15 cellular contexts compared by ENCODE assay signal in the genomic region with DNA sequence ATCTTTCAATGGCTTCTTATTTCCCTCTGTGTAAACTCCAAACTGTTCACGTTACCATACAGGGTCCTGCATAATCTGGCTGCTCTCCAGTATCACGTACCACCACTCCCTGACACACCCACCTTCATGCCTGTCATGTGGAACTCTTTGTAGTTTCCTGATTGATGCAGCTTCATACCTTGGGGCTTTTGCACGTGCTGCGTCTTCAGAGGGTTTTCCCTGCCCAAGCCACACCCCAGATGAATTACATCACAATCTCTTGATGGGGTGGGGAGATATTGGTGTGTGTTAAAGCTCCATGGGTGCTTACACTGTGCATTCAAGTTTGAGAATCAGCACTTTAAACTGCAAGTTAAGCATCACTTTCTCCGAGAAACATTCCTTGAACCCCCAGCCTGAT.
DNase-seq lines count a peak whose midpoint lies in the region; ATAC-seq, FAIRE-seq and TF ChIP-seq lines count a peak whose summit lies in the region.
"Had no signal": no experiment of that assay in that cellular context is flagged by ENCODE, and none has a peak within 500 bp of the region (broad histone marks: within the 10 kb centered on the region; RNA-seq: fewer than 3 reads in every experiment).

No MANE protein-coding gene starts in this region.

- peak overlapping the region; percentile 36 for H3K27ac Mint-ChIP-seq in activated naive CD8-positive, alpha-beta T cell treated with anti-CD3 and anti-CD28 coated beads, Interleukin-2, amount 10 ng/mL, durations not matched to agents 7 days and 5 days
- no peak overlapping the region for H3K27ac Mint-ChIP-seq in activated naive CD8-positive, alpha-beta T cell treated with anti-CD3 and anti-CD28 coated beads for 36 hours
- H3K27ac Mint-ChIP-seq: CD4-positive, CD25-positive, alpha-beta regulatory T cell; HFFc6 had no signal

- intact Hi-C loops in left colon (cut with DNase I, micrococcal nuclease) = no loop called here
- intact Hi-C loops in Right ventricle myocardium inferior (cut with DNase I) = loop anchor here (5.0 kb wide), 1 partner anchor 276 kb away; no protein-coding TSS in a partner anchor

- H3K27me3 Mint-ChIP-seq in activated naive CD8-positive, alpha-beta T cell treated with anti-CD3 and anti-CD28 coated beads, Interleukin-2, amount 10 ng/mL, durations not matched to agents 7 days and 5 days = no peaks in the 10 kb centered on the region
- H3K27me3 Mint-ChIP-seq in activated naive CD8-positive, alpha-beta T cell treated with anti-CD3 and anti-CD28 coated beads for 36 hours = no peaks in the 10 kb centered on the region

- peak; percentile 13 for FAIRE-seq in GM12891 (lab: Jason Lieb, UNC)
- FAIRE-seq: D721Med had no signal

- H3K36me3 Mint-ChIP-seq in activated naive CD8-positive, alpha-beta T cell treated with anti-CD3 and anti-CD28 coated beads, Interleukin-2, amount 10 ng/mL, durations not matched to agents 7 days and 5 days = no peaks in the 10 kb centered on the region
- no peaks in the 10 kb centered on the region for H3K36me3 Mint-ChIP-seq in activated naive CD8-positive, alpha-beta T cell treated with anti-CD3 and anti-CD28 coated beads for 36 hours
- H3K36me3 Mint-ChIP-seq: CD4-positive, CD25-positive, alpha-beta regulatory T cell had no signal

- POLR2A ChIA-PET in activated naive CD8-positive, alpha-beta T cell treated with anti-CD3 and anti-CD28 coated beads, Interleukin-2, amount 10 ng/mL, durations not matched to agents 7 days and 5 days (lab: Charles Lee) = no interaction called here

- no peak overlapping the region for H3K4me3 Mint-ChIP-seq in activated naive CD8-positive, alpha-beta T cell treated with anti-CD3 and anti-CD28 coated beads, Interleukin-2, amount 10 ng/mL, durations not matched to agents 7 days and 5 days
- H3K4me3 Mint-ChIP-seq in activated naive CD8-positive, alpha-beta T cell treated with anti-CD3 and anti-CD28 coated beads for 36 hours = no peak overlapping the region
- H3K4me3 Mint-ChIP-seq: HFFc6 had no signal

- no peak for DNase-seq in activated naive CD8-positive, alpha-beta T cell treated with anti-CD3 and anti-CD28 coated beads, Interleukin-2, amount 10 ng/mL, durations not matched to agents 7 days and 5 days
- no peak for DNase-seq in activated naive CD8-positive, alpha-beta T cell treated with anti-CD3 and anti-CD28 coated beads for 36 hours
- no peak for DNase-seq in GM12891 (ENCODE audit: insufficient read length, low spot score)
- no peak for DNase-seq in left colon
- DNase-seq in T-helper 1 cell = no peak
- DNase-seq in Right ventricle myocardium inferior (ENCODE audit: missing footprints) = no peak
- DNase-seq: ACHN; CD4-positive, CD25-positive, alpha-beta regulatory T cell; DMS153; DND-41; GDM1; HCEC 1CT; HFFc6 had no signal

- ATAC-seq in activated naive CD8-positive, alpha-beta T cell treated with anti-CD3 and anti-CD28 coated beads, Interleukin-2, amount 10 ng/mL, durations not matched to agents 7 days and 5 days (ENCODE audit: low read depth) = no peak
- ATAC-seq in left colon (peak; percentile 19), Right ventricle myocardium inferior (no peak), HG02798 (IDR thresholded peaks at IDR 0.05; ENCODE audit: poor library complexity, unreplicated experiment) (no peak)

- no peak for TF ChIP-seq POLR2A in GM12891 (IDR thresholded peaks at IDR 0.05; ENCODE audit: low read depth, low read length)

- no peaks in the 10 kb centered on the region for H3K9me3 Mint-ChIP-seq in activated naive CD8-positive, alpha-beta T cell treated with anti-CD3 and anti-CD28 coated beads, Interleukin-2, amount 10 ng/mL, durations not matched to agents 7 days and 5 days
- H3K9me3 Mint-ChIP-seq in activated naive CD8-positive, alpha-beta T cell treated with anti-CD3 and anti-CD28 coated beads for 36 hours = peaks cover 2% of the 10 kb centered on the region
- H3K9me3 Mint-ChIP-seq: CD4-positive, CD25-positive, alpha-beta regulatory T cell; HFFc6 had no signal

- peaks cover 3% of the 10 kb centered on the region for H3K4me1 Mint-ChIP-seq in activated naive CD8-positive, alpha-beta T cell treated with anti-CD3 and anti-CD28 coated beads, Interleukin-2, amount 10 ng/mL, durations not matched to agents 7 days and 5 days
- H3K4me1 Mint-ChIP-seq in activated naive CD8-positive, alpha-beta T cell treated with anti-CD3 and anti-CD28 coated beads for 36 hours = peaks cover 1% of the 10 kb centered on the region
- H3K4me1 Mint-ChIP-seq: CD4-positive, CD25-positive, alpha-beta regulatory T cell had no signal

TF ChIP-seq in GM12891, 5 proteins besides CTCF, POLR2A, EP300 and RAD21:
- TF ChIP-seq TAF1 (IDR thresholded peaks at IDR 0.05; ENCODE audit: low read depth, low read length) (no peak), POLR2AphosphoS5 (IDR thresholded peaks at IDR 0.05; ENCODE audit: low read depth, low read length) (no peak), PAX5 (IDR thresholded peaks at IDR 0.05; ENCODE audit: insufficient read depth, low read length, severe bottlenecking) (no peak)
TF ChIP-seq in GM12891: peak in this region for 0.
